Comparison of ENCODE assay signal across 16 cellular contexts in the genomic region with DNA sequence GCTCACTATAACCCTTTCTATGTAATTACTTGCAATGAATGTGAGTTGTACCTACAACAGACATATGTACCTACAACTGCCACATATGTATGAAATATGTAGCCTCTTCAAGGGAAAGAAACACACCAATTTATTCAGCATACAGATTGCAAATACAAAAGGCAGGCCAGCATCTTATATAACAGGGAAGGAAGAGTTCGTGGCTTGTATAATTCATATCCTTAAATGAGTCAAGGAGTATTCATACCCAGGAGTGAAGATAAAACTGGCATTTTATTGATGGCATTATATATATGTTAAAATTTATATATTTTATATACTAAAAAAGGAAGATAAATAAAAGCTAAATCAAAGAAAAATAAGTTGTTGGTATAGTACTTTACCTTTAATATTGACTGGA.
DNase-seq lines count a peak whose midpoint lies in the region; FAIRE-seq and TF ChIP-seq lines count a peak whose summit lies in the region.
"Had no signal": no experiment of that assay in that cellular context is flagged by ENCODE, and none has a peak within 500 bp of the region (broad histone marks: within the 10 kb centered on the region; RNA-seq: fewer than 3 reads in every experiment).

No MANE protein-coding gene starts in this region.

- in situ Hi-C loops in GM23248 (cut with MboI): no loop called here

- no peaks in the 10 kb centered on the region for H3K9me3 ChIP-seq in GM23248 (ENCODE audit: low read depth)
- H3K9me3 ChIP-seq in endothelial cell of umbilical vein (replicated peaks; ENCODE audit: control insufficient read depth, insufficient read depth, low read length): no peaks in the 10 kb centered on the region
- H3K9me3 ChIP-seq in smooth muscle cell (replicated peaks; ENCODE audit: low read depth): no peaks in the 10 kb centered on the region

- WGBS in GM23248 (ENCODE audit: low coverage in 1 of 2, low lambda C conversion rate in 2 of 2, missing lambda C conversion rate in 2 of 2), 2 experiments: 80 to 96% methylated on average over 1 of the region's 1 CpG
- WGBS in smooth muscle cell (ENCODE audit: low lambda C conversion rate): 85% methylated on average over 1 of the region's 1 CpG

- 0 out of 2 replicates have a peak, but pooled peaks cover 5% of the 10 kb centered on the region for H3F3A ChIP-seq in GM23248 (ENCODE audit: insufficient read depth)
- H3F3A ChIP-seq in smooth muscle cell (ENCODE audit: low read depth): no peaks in the 10 kb centered on the region

- H3K27ac ChIP-seq in GM23248 (no peak overlapping the region), endothelial cell of umbilical vein (ENCODE audit: insufficient read depth, low read depth, low read length) (no peak overlapping the region), smooth muscle cell (ENCODE audit: low read depth) (no peak overlapping the region)

- peaks cover 19% of the 10 kb centered on the region for H3K4me1 ChIP-seq in GM23248 (ENCODE audit: insufficient read depth)
- peaks cover 4% of the 10 kb centered on the region for H3K4me1 ChIP-seq in endothelial cell of umbilical vein (ENCODE audit: control insufficient read depth, extremely low read depth, insufficient read depth, low read length)
- no peaks in the 10 kb centered on the region for H3K4me1 ChIP-seq in smooth muscle cell (ENCODE audit: low read depth)

- POLR2A ChIA-PET in endothelial cell of umbilical vein (lab: Charles Lee): no interaction called here

- H3K9me2 ChIP-seq in GM23248 (ENCODE audit: insufficient read depth): no peaks in the 10 kb centered on the region

- H3K36me3 ChIP-seq in GM23248 (ENCODE audit: low read depth) (no peaks in the 10 kb centered on the region), endothelial cell of umbilical vein (ENCODE audit: control insufficient read depth in 2 of 2, extremely low read depth in 1 of 2, insufficient read depth in 2 of 2, low read length in 2 of 2) (no peaks in the 10 kb centered on the region), smooth muscle cell (ENCODE audit: low read depth) (no peaks in the 10 kb centered on the region)

- no peak for TF ChIP-seq CTCF in endothelial cell of umbilical vein (IDR thresholded peaks at IDR 0.05; ENCODE audit: extremely low read depth in 1 of 2, insufficient read depth in 1 of 2, low read depth in 1 of 2, low read length in 2 of 2)
- TF ChIP-seq CTCF in smooth muscle cell (IDR thresholded peaks at IDR 0.05; ENCODE audit: borderline replicate concordance, insufficient read depth, poor library complexity, severe bottlenecking): no peak

- H3K4me2 ChIP-seq in GM23248 (ENCODE audit: unreplicated experiment) (no peak overlapping the region), endothelial cell of umbilical vein (ENCODE audit: insufficient read depth, low read length) (no peak overlapping the region), smooth muscle cell (no peak overlapping the region)
- H3K4me2 ChIP-seq: GM23338 had no signal

- no TSS peak for BruUV-seq in endothelial cell of umbilical vein (replicated peaks; lab: Mats Ljungman, UMichigan)

- DNase-seq in GM23248 (peak; percentile 27), endothelial cell of umbilical vein (ENCODE audit: low read depth, low spot score) (no peak), HT-29 (ENCODE audit: low spot score) (no peak), smooth muscle cell (lab: John Stamatoyannopoulos, UW; ENCODE audit: unreplicated experiment) (no peak), NCI-H69 (lab: John Stamatoyannopoulos, UW) (no peak)
- DNase-seq: 8988T; C1 segment of cervical spinal cord; Calu3; CD4-positive, alpha-beta memory T cell; COR-L47; DMS53; DMS79 treated with DMSO at 0.1 percent for 48 hours; H9 had no signal

- no peak overlapping the region for H3K9ac ChIP-seq in GM23248
- H3K9ac ChIP-seq in endothelial cell of umbilical vein (replicated peaks; ENCODE audit: extremely low read depth, insufficient read depth, low read length): no peak overlapping the region
- H3K9ac ChIP-seq in smooth muscle cell (ENCODE audit: low read depth): no peak overlapping the region

- H4K20me1 ChIP-seq in GM23248 (ENCODE audit: insufficient read depth): no peaks in the 10 kb centered on the region
- H4K20me1 ChIP-seq in endothelial cell of umbilical vein (replicated peaks; ENCODE audit: control insufficient read depth, extremely low read depth, insufficient read depth, low read length): no peaks in the 10 kb centered on the region
- H4K20me1 ChIP-seq in smooth muscle cell (ENCODE audit: low read depth): no peaks in the 10 kb centered on the region

- H2AFZ ChIP-seq in GM23248 (no peak overlapping the region), endothelial cell of umbilical vein (ENCODE audit: low read depth, low read length) (no peak overlapping the region), smooth muscle cell (ENCODE audit: low read depth) (no peak overlapping the region)
- H2AFZ ChIP-seq: GM23338 had no signal

- CTCF ChIA-PET in endothelial cell of umbilical vein (lab: Charles Lee): interaction anchor here (1.2 kb wide), 2 partner anchors 41 to 44 kb away, joined by 3 to 4 read pairs; no protein-coding TSS in a partner anchor

- dilution Hi-C loops in endothelial cell of umbilical vein (cut with MboI; ENCODE audit: extremely low pct_ligation_motif_present, low sequenced_read_pairs): no loop called here

- no peak for TF ChIP-seq POLR2A in endothelial cell of umbilical vein (IDR thresholded peaks at IDR 0.05; ENCODE audit: low read depth, low read length)

- FAIRE-seq in A204.1 (lab: Jason Lieb, UNC) (peak; percentile 49), endothelial cell of umbilical vein (lab: Jason Lieb, UNC) (no peak)
- FAIRE-seq: GM12892 had no signal

- intact Hi-C loops in endothelial cell of umbilical vein (cut with micrococcal nuclease): no loop called here

- H3K27me3 ChIP-seq in GM23248 (replicated peaks; ENCODE audit: insufficient read depth) (no peaks in the 10 kb centered on the region), endothelial cell of umbilical vein (ENCODE audit: control insufficient read depth in 2 of 2, insufficient read depth in 2 of 2, low read length in 2 of 2) (no peaks in the 10 kb centered on the region), smooth muscle cell (ENCODE audit: low read depth) (no peaks in the 10 kb centered on the region)

- no peaks in the 10 kb centered on the region for H3K9me1 ChIP-seq in endothelial cell of umbilical vein (replicated peaks; ENCODE audit: control insufficient read depth, extremely low read depth, insufficient read depth, low read length)

- H3K4me3 ChIP-seq in GM23248 (no peak overlapping the region), endothelial cell of umbilical vein (replicated peaks in 1 of 3; ENCODE audit: insufficient read depth in 1 of 3, low read depth in 1 of 3, low read length in 3 of 3) (no peak overlapping the region), smooth muscle cell (no peak overlapping the region)
- H3K4me3 ChIP-seq: GM23338 had no signal

- H3K79me2 ChIP-seq in GM23248 (ENCODE audit: insufficient read depth): no peaks in the 10 kb centered on the region
- H3K79me2 ChIP-seq in endothelial cell of umbilical vein (ENCODE audit: control insufficient read depth, insufficient read depth, low read length): no peaks in the 10 kb centered on the region
- no peaks in the 10 kb centered on the region for H3K79me2 ChIP-seq in smooth muscle cell (ENCODE audit: low read depth)

TF ChIP-seq in endothelial cell of umbilical vein, 7 proteins besides CTCF, POLR2A, EP300 and RAD21:
- TF ChIP-seq GATA2 (IDR thresholded peaks at IDR 0.05; ENCODE audit: insufficient read depth, insufficient read length, low read depth, low read length) (no peak), FOS (IDR thresholded peaks at IDR 0.05; ENCODE audit: borderline replicate concordance, insufficient read depth, low read length) (peak; percentile 31), EZH2 (IDR thresholded peaks at IDR 0.05; ENCODE audit: borderline replicate concordance, low read depth, low read length, severe bottlenecking) (no peak), JUN (IDR thresholded peaks at IDR 0.05; ENCODE audit: borderline replicate concordance, insufficient read depth, insufficient read length, low read depth) (no peak)
